In genomic region chr17:77668518-77668917, GRCh38 we compare ENCODE assay signal across 19 cellular contexts.
DNase-seq lines count a peak whose midpoint lies in the region; ATAC-seq and TF ChIP-seq lines count a peak whose summit lies in the region.
"Had no signal": no experiment of that assay in that cellular context is flagged by ENCODE, and none has a peak within 500 bp of the region (broad histone marks: within the 10 kb centered on the region; RNA-seq: fewer than 3 reads in every experiment).

No MANE protein-coding gene starts in this region.

- peak overlapping the region; percentile 81 for H3K27ac Mint-ChIP-seq in activated CD4-positive, alpha-beta T cell treated with anti-CD3 and anti-CD28 coated beads, Interleukin-2, amount 10 ng/mL, durations not matched to agents 7 days and 5 days
- H3K27ac Mint-ChIP-seq in activated CD4-positive, alpha-beta memory T cell treated with anti-CD3 and anti-CD28 coated beads for 36 hours = peak overlapping the region; percentile 44
- peak overlapping the region in 5 of 6 donors; percentile 31 to 67 (median 56) for H3K27ac Mint-ChIP-seq in immature natural killer cell
- H3K27ac Mint-ChIP-seq: HFFc6 had no signal

- H3K27ac ChIP-seq in DND-41 (ENCODE audit: low read length) (peak overlapping the region; percentile 59; the same call in 1 of the 2 replicates), foreskin keratinocyte (no peak overlapping the region)
- H3K27ac ChIP-seq: epithelial cell of prostate had no signal

- no peaks in the 10 kb centered on the region for H3K79me2 ChIP-seq in DND-41 (ENCODE audit: insufficient read depth, low read length)

- no peaks in the 10 kb centered on the region for H3K27me3 Mint-ChIP-seq in activated CD4-positive, alpha-beta T cell treated with anti-CD3 and anti-CD28 coated beads, Interleukin-2, amount 10 ng/mL, durations not matched to agents 7 days and 5 days
- H3K27me3 Mint-ChIP-seq in activated CD4-positive, alpha-beta memory T cell treated with anti-CD3 and anti-CD28 coated beads for 36 hours = no peaks in the 10 kb centered on the region
- peaks cover 0 to 3% (median 2%) of the 10 kb centered on the region in 3 donors for H3K27me3 Mint-ChIP-seq in immature natural killer cell (ENCODE audit: low read depth in 3 of 3)

- H3K9me3 Mint-ChIP-seq in activated CD4-positive, alpha-beta T cell treated with anti-CD3 and anti-CD28 coated beads, Interleukin-2, amount 10 ng/mL, durations not matched to agents 7 days and 5 days = peaks cover 33% of the 10 kb centered on the region
- peaks cover 20% of the 10 kb centered on the region for H3K9me3 Mint-ChIP-seq in activated CD4-positive, alpha-beta memory T cell treated with anti-CD3 and anti-CD28 coated beads for 36 hours
- H3K9me3 Mint-ChIP-seq in immature natural killer cell = peaks cover 0 to 10% (median 2%) of the 10 kb centered on the region in 6 donors

- no peak overlapping the region for H3K4me3 Mint-ChIP-seq in activated CD4-positive, alpha-beta T cell treated with anti-CD3 and anti-CD28 coated beads, Interleukin-2, amount 10 ng/mL, durations not matched to agents 7 days and 5 days
- peak overlapping the region; percentile 17 for H3K4me3 Mint-ChIP-seq in activated CD4-positive, alpha-beta memory T cell treated with anti-CD3 and anti-CD28 coated beads for 36 hours
- H3K4me3 Mint-ChIP-seq in immature natural killer cell = peak overlapping the region; percentile 44 to 65 (median 57)
- H3K4me3 Mint-ChIP-seq: HFFc6 had no signal

- H3K36me3 ChIP-seq in DND-41 (ENCODE audit: insufficient read depth, low read length) = no peaks in the 10 kb centered on the region

- H4K20me1 ChIP-seq in DND-41 (ENCODE audit: insufficient read depth, low read length) = no peaks in the 10 kb centered on the region

- H3K36me3 Mint-ChIP-seq in activated CD4-positive, alpha-beta T cell treated with anti-CD3 and anti-CD28 coated beads, Interleukin-2, amount 10 ng/mL, durations not matched to agents 7 days and 5 days (ENCODE audit: low read depth) = peaks cover 35% of the 10 kb centered on the region
- peaks cover 16% of the 10 kb centered on the region for H3K36me3 Mint-ChIP-seq in activated CD4-positive, alpha-beta memory T cell treated with anti-CD3 and anti-CD28 coated beads for 36 hours
- H3K36me3 Mint-ChIP-seq in immature natural killer cell = peaks cover 4 to 38% (median 31%) of the 10 kb centered on the region in 3 donors

- no peak for TF ChIP-seq CTCF in DND-41 (IDR thresholded peaks at IDR 0.05; ENCODE audit: borderline replicate concordance, extremely low read depth, low read length, poor library complexity, severe bottlenecking)
- TF ChIP-seq CTCF in foreskin keratinocyte (conservative IDR thresholded peaks at IDR 0.05) = no peak

- POLR2A ChIA-PET in activated CD4-positive, alpha-beta T cell treated with anti-CD3 and anti-CD28 coated beads, Interleukin-2, amount 10 ng/mL, durations not matched to agents 7 days and 5 days (lab: Charles Lee) = no interaction called here
- POLR2A ChIA-PET in activated CD4-positive, alpha-beta memory T cell treated with anti-CD3 and anti-CD28 coated beads for 36 hours (lab: Charles Lee) = no interaction called here

- no peak overlapping the region for H3K4me3 ChIP-seq in DND-41 (ENCODE audit: low read depth in 1 of 2, low read length in 2 of 2)
- H3K4me3 ChIP-seq: spleen had no signal

- peaks cover 34% of the 10 kb centered on the region for H3K4me1 ChIP-seq in DND-41 (ENCODE audit: insufficient read depth, low read length)
- no peaks in the 10 kb centered on the region for H3K4me1 ChIP-seq in foreskin keratinocyte

- H3K9me3 ChIP-seq in DND-41 (ENCODE audit: insufficient read depth, low read length, severe bottlenecking) = peaks cover 7% of the 10 kb centered on the region

- H3K4me2 ChIP-seq in DND-41 (ENCODE audit: insufficient read depth, low read length) = no peak overlapping the region

- intact Hi-C loops in activated CD4-positive, alpha-beta memory T cell treated with anti-CD3 and anti-CD28 coated beads for 36 hours (cut with micrococcal nuclease) = loop anchor here (5.0 kb wide), 1 partner anchor 36 kb away; no protein-coding TSS in a partner anchor

- TF ChIP-seq POLR2A in erythroblast (IDR thresholded peaks at IDR 0.05; ENCODE audit: low read length) = no peak

- CTCF ChIA-PET in activated CD4-positive, alpha-beta T cell treated with anti-CD3 and anti-CD28 coated beads, Interleukin-2, amount 10 ng/mL, durations not matched to agents 7 days and 5 days (lab: Charles Lee) = no interaction called here
- CTCF ChIA-PET in activated CD4-positive, alpha-beta memory T cell treated with anti-CD3 and anti-CD28 coated beads for 36 hours (lab: Charles Lee) = no interaction called here

- peaks cover 50% of the 10 kb centered on the region for H3K4me1 Mint-ChIP-seq in activated CD4-positive, alpha-beta T cell treated with anti-CD3 and anti-CD28 coated beads, Interleukin-2, amount 10 ng/mL, durations not matched to agents 7 days and 5 days
- peaks cover 41% of the 10 kb centered on the region for H3K4me1 Mint-ChIP-seq in activated CD4-positive, alpha-beta memory T cell treated with anti-CD3 and anti-CD28 coated beads for 36 hours (ENCODE audit: low read depth)
- H3K4me1 Mint-ChIP-seq in immature natural killer cell = peaks cover 39 to 48% of the 10 kb centered on the region in 2 donors

- ATAC-seq in DND-41 (ENCODE audit: insufficient read depth, low read depth) (no peak), foreskin keratinocyte (no peak)
- ATAC-seq: SK-N-SH treated with all-trans-retinoic acid at 6 μM for 48 hours had no signal

- DNase-seq in activated CD4-positive, alpha-beta T cell treated with anti-CD3 and anti-CD28 coated beads, Interleukin-2, amount 10 ng/mL, durations not matched to agents 7 days and 5 days = no peak
- DNase-seq in activated CD4-positive, alpha-beta T cell treated with anti-CD3 and anti-CD28 coated beads, Interleukin-2, amount 50 U/mL, for 4 hours = no peak
- DNase-seq in DND-41 = no peak
- no peak for DNase-seq in activated CD4-positive, alpha-beta memory T cell treated with anti-CD3 and anti-CD28 coated beads for 36 hours
- DNase-seq in immature natural killer cell = no peak
- no peak for DNase-seq in stimulated activated CD4-positive, alpha-beta T cell treated with anti-CD3 and anti-CD28 coated beads, Interleukin-12 subunit alpha, Interleukin-12 subunit beta, amount 100 ng/mL, for 4 hours
- DNase-seq in foreskin keratinocyte = no peak
- DNase-seq in erythroblast (lab: John Stamatoyannopoulos, UW) = no peak
- DNase-seq: activated CD4-positive, alpha-beta T cell treated with anti-CD3 and anti-CD28 coated beads, Interleukin-2, amount 50 U/mL, for 1 hour; foreskin melanocyte; HFFc6; kidney; NCI-H1417 treated with DMSO at 0.1 percent for 48 hours; NCI-H524; nucleus accumbens; RPMI8226 had no signal

- no peak overlapping the region for H2AFZ ChIP-seq in DND-41 (ENCODE audit: low read depth, low read length)

- H3K27me3 ChIP-seq in DND-41 (ENCODE audit: insufficient read depth, low read length, poor library complexity) (no peaks in the 10 kb centered on the region), foreskin keratinocyte (no peaks in the 10 kb centered on the region)
- H3K27me3 ChIP-seq: spleen had no signal

- no peak overlapping the region for H3K9ac ChIP-seq in DND-41 (ENCODE audit: low read depth, low read length)
